13 cellular contexts compared by ENCODE assay signal in genomic region chr12:114355389-114356088, GRCh38. TPM values are rescaled to one million over a fixed set of nuclear protein-coding genes. Genes with fewer than 3 reads are reported as not detected.
DNase-seq lines count a peak whose midpoint lies in the region; FAIRE-seq and TF ChIP-seq lines count a peak whose summit lies in the region.
"Had no signal": no experiment of that assay in that cellular context is flagged by ENCODE, and none has a peak within 500 bp of the region (broad histone marks: within the 10 kb centered on the region; RNA-seq: fewer than 3 reads in every experiment).

No MANE protein-coding gene starts in this region.

- H3K27me3 ChIP-seq in left ventricle myocardium inferior (ENCODE audit: low read depth): no peaks in the 10 kb centered on the region

- DNase-seq in OCI-M1 (lab: John Stamatoyannopoulos, UW) (peak; percentile 4), left ventricle myocardium inferior (peak; percentile 46), NCI-H226 (no peak), occipital lobe (lab: John Stamatoyannopoulos, UW) (no peak), HTR-8/SVneo (ENCODE audit: insufficient read length, low spot score) (no peak)
- no peak for DNase-seq in activated naive CD4-positive, alpha-beta T cell (lab: John Stamatoyannopoulos, UW)
- DNase-seq: naive B cell, NCI-H446 treated with DMSO at 0.1 percent for 48 hours, spleen had no signal

- peak; percentile 35 for TF ChIP-seq CTCF in 22Rv1 (IDR thresholded peaks at IDR 0.05)
- peak; percentile 44 for TF ChIP-seq CTCF in GM12872 (IDR thresholded peaks at IDR 0.05; ENCODE audit: insufficient read depth, low read depth, low read length)
- peak; percentile 57 for TF ChIP-seq CTCF in left ventricle myocardium inferior (IDR thresholded peaks at IDR 0.05; ENCODE audit: borderline replicate concordance)

- peaks cover 21% of the 10 kb centered on the region for H3K36me3 ChIP-seq in left ventricle myocardium inferior
- H3K36me3 ChIP-seq: spleen had no signal

- no peak for FAIRE-seq in HTR-8/SVneo (lab: Jason Lieb, UNC)
- FAIRE-seq: GM12892 had no signal

- H3K4me3 ChIP-seq in left ventricle myocardium inferior: no peak overlapping the region
- H3K4me3 ChIP-seq: spleen had no signal

- no peaks in the 10 kb centered on the region for H3K9me3 ChIP-seq in left ventricle myocardium inferior (replicated peaks)
- H3K9me3 ChIP-seq: spleen had no signal

- peaks cover 22% of the 10 kb centered on the region for H3K4me1 ChIP-seq in left ventricle myocardium inferior
- H3K4me1 ChIP-seq: spleen had no signal

- no peak overlapping the region for H3K27ac ChIP-seq in 22Rv1
- peak overlapping the region; percentile 25 for H3K27ac ChIP-seq in left ventricle myocardium inferior (replicated peaks)
- H3K27ac ChIP-seq: spleen had no signal

- intact Hi-C loops in left ventricle myocardium inferior (cut with micrococcal nuclease): no loop called here

RNA-seq across cellular contexts. Expression of gene TBX5, which starts 50.4 kb away (rescaled TPM):
- total RNA-seq in left ventricle myocardium inferior (75.1 TPM), occipital lobe (not detected)
- total RNA-seq: activated CD8-positive, alpha-beta memory T cell treated with anti-CD3 and anti-CD28 coated beads for 36 hours; spleen had no signal

Comparison
In these comparisons a context has a peak if more than half of its experiments do, and no peak if none do; other contexts are left out.
1. DNase-seq: peak in OCI-M1 (single experiment) and left ventricle myocardium inferior (single experiment); none in NCI-H226 (single experiment), occipital lobe (single experiment), activated naive CD4-positive, alpha-beta T cell (0 of 4) and HTR-8/SVneo (single experiment).
2. RNA of gene TBX5, which starts 50.4 kb away (total RNA-seq): 75.1 TPM in left ventricle myocardium inferior (single experiment); not detected in occipital lobe (single experiment); every median in the first group is over 10 times any median in the second.
3. Peak in every context shown above with its lines, with median percentiles within 50 percentile points of each other: CTCF ChIP-seq.